7 cellular contexts compared by ENCODE assay signal in the genomic region with DNA sequence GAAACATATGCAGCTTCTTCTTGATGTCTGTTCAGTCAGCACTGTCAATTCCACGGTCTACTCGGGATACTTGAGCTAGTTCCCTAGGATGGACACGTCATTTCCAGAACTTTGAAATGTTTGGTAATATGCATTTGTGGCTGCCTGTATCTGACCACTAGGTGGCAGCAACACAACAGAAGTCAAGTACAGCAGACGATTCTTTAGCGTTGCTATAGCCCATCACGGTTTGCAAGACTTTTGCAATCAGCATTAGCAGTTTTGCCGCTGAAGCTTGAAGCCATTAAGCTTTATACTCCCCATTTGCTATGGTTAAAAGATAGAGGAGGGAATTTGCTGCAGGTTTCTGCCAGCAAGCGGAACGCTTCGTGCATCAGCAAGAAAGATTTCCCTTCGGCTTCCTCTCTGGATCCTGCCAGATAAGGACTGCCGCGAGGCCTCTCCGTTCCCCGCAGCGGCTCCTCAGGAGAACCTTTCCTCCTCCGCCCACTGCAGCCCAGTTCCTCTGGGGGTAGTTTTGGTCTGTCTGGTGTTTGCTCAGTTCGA.
DNase-seq lines count a peak whose midpoint lies in the region; ATAC-seq, FAIRE-seq and TF ChIP-seq lines count a peak whose summit lies in the region.

No MANE protein-coding gene starts in this region.

- TF ChIP-seq CTCF in GM12872 (IDR thresholded peaks at IDR 0.05; ENCODE audit: insufficient read depth, low read depth, low read length) = peak; percentile 90
- TF ChIP-seq CTCF in coronary artery (IDR thresholded peaks at IDR 0.05) = peak; percentile 90
- peak; percentile 92 for TF ChIP-seq CTCF in HepG2 (CRISPR knock-in tag; IDR thresholded peaks at IDR 0.05)

- no peak; a peak in 1 of 4 replicates for TF ChIP-seq POLR2A in HepG2 (IDR thresholded peaks at IDR 0.05; ENCODE audit: insufficient read depth in 1 of 2, low read depth in 2 of 2, low read length in 2 of 2)

- H3K27ac Mint-ChIP-seq in activated CD4-positive, alpha-beta T cell treated with anti-CD3 and anti-CD28 coated beads for 36 hours = no peak overlapping the region

- no peaks in the 10 kb centered on the region for H3K27me3 ChIP-seq in HepG2 (ENCODE audit: control insufficient read depth in 1 of 2, insufficient read depth in 2 of 2, low read length in 2 of 2)

- H3K79me2 ChIP-seq in HepG2 (ENCODE audit: insufficient read depth, low read length) = no peaks in the 10 kb centered on the region

- no peak overlapping the region for H3K4me3 Mint-ChIP-seq in activated CD4-positive, alpha-beta T cell treated with anti-CD3 and anti-CD28 coated beads for 36 hours

- WGBS in HepG2 (ENCODE audit: low lambda C conversion rate) = 70% methylated on average over 18 of the region's 18 CpGs

- H3K4me1 ChIP-seq in HepG2 (ENCODE audit: insufficient read depth, low read length) = peaks cover 51% of the 10 kb centered on the region

- BruUV-seq in HepG2 (replicated peaks; lab: Mats Ljungman, UMichigan) = no TSS peak

- peaks cover 3% of the 10 kb centered on the region for H3K4me1 Mint-ChIP-seq in activated CD4-positive, alpha-beta T cell treated with anti-CD3 and anti-CD28 coated beads for 36 hours

- H2AFZ ChIP-seq in HepG2 (ENCODE audit: low read length) = no peak overlapping the region

- intact Hi-C loops in activated CD4-positive, alpha-beta T cell treated with anti-CD3 and anti-CD28 coated beads for 36 hours (cut with DNase I, micrococcal nuclease) = loop anchor here (1.0 to 10.0 kb wide), 7 partner anchors 116 to 589 kb away; partner anchors contain the start of genes DNMBP (in 1 of the 2) and ERLIN1 (in 1 of the 2)
- intact Hi-C loops in HepG2 (cut with micrococcal nuclease; ENCODE audit: unreplicated experiment) = no loop called here

- H3K4me2 ChIP-seq in HepG2 (ENCODE audit: low read depth, low read length) = no peak overlapping the region

- no peaks in the 10 kb centered on the region for H3K9me3 Mint-ChIP-seq in activated CD4-positive, alpha-beta T cell treated with anti-CD3 and anti-CD28 coated beads for 36 hours (ENCODE audit: low read depth)

- peak overlapping the region; percentile 59 for H3K4me3 ChIP-seq in coronary artery
- H3K4me3 ChIP-seq in HepG2 (replicated peaks in 1 of 3; ENCODE audit: insufficient read depth in 1 of 3, low read depth in 2 of 3, low read length in 3 of 3) = no peak overlapping the region

- H3K27me3 Mint-ChIP-seq in activated CD4-positive, alpha-beta T cell treated with anti-CD3 and anti-CD28 coated beads for 36 hours = no peaks in the 10 kb centered on the region

- no peak overlapping the region for H3K9ac ChIP-seq in HepG2 (ENCODE audit: insufficient read depth, low read depth, low read length)

- CTCF ChIA-PET in activated CD4-positive, alpha-beta T cell treated with anti-CD3 and anti-CD28 coated beads for 36 hours (lab: Charles Lee) = interaction anchor here (0.6 to 4.4 kb wide), 47 partner anchors 9 to 636 kb away, joined by 3 to 131 read pairs (median 4); partner anchors contain the start of genes COX15, CUTC and DNMBP
- CTCF ChIA-PET in HepG2 (lab: Yijun Ruan, JAX; ENCODE audit: low intra/inter-chr PET ratio, low total read pairs) = interaction anchor here (1.0 to 1.9 kb wide), 5 partner anchors 14 to 255 kb away, joined by 3 to 7 read pairs (median 3); no protein-coding TSS in a partner anchor

- H3K9me3 ChIP-seq in HepG2 (ENCODE audit: low read length) = no peaks in the 10 kb centered on the region

- H4K20me1 ChIP-seq in HepG2 (ENCODE audit: insufficient read depth, low read length) = peaks cover 5% of the 10 kb centered on the region; the same call in 1 of the 2 replicates

- POLR2A ChIA-PET in activated CD4-positive, alpha-beta T cell treated with anti-CD3 and anti-CD28 coated beads for 36 hours (lab: Charles Lee) = interaction anchor here (0.5 to 0.9 kb wide), 3 partner anchors 31 to 205 kb away, joined by 3 read pairs; no protein-coding TSS in a partner anchor
- POLR2A ChIA-PET in HepG2 (lab: Yijun Ruan, JAX) = interaction anchor here (0.6 to 1.5 kb wide), 4 partner anchors 14 to 256 kb away, joined by 3 to 4 read pairs (median 3); partner anchors contain the start of gene CUTC

- H3K27ac ChIP-seq in coronary artery (peak overlapping the region in 1 of 2 donors; percentile 3), HepG2 (ENCODE audit: extremely low read length, insufficient read depth, low read length) (peak overlapping the region; percentile 12)

- peak; percentile 82 for FAIRE-seq in HepG2 (lab: Jason Lieb, UNC)

- TF ChIP-seq RAD21 in HepG2 (CRISPR knock-in tag; IDR thresholded peaks at IDR 0.05) = peak; percentile 76

- H3K36me3 Mint-ChIP-seq in activated CD4-positive, alpha-beta T cell treated with anti-CD3 and anti-CD28 coated beads for 36 hours (ENCODE audit: low read depth) = no peaks in the 10 kb centered on the region

- ATAC-seq in HG03135 (IDR thresholded peaks at IDR 0.05; ENCODE audit: unreplicated experiment) (peak; percentile 72), HepG2 (peak; percentile 57)
- ATAC-seq in activated CD4-positive, alpha-beta T cell treated with anti-CD3 and anti-CD28 coated beads for 36 hours = peak; percentile 95

- DNase-seq in NCI-H460 (ENCODE audit: extremely low read depth, low read depth) (peak; percentile 89), coronary artery (ENCODE audit: low spot score) (peak; percentile 81), HepG2 (ENCODE audit: low spot score) (peak; percentile 80)
- DNase-seq in activated CD4-positive, alpha-beta T cell treated with anti-CD3 and anti-CD28 coated beads for 36 hours = peak; percentile 81
- peak; percentile 78 for DNase-seq in stimulated activated CD4-positive, alpha-beta T cell treated with anti-CD3 and anti-CD28 coated beads, Interleukin-4, amount 100 ng/mL, for 24 hours

- H3K36me3 ChIP-seq in HepG2 (replicated peaks in 1 of 2; ENCODE audit: control insufficient read depth in 1 of 2, insufficient read depth in 2 of 2, low read length in 2 of 2) = peaks cover 40 to 88% of the 10 kb centered on the region in 2 experiments

- in situ Hi-C loops in HepG2 (cut with HindIII; ENCODE audit: extremely low pct_ligation_motif_present, low pct_unique_long_range_greater_than_20kb) = no loop called here

- TF ChIP-seq EP300 in HepG2 (IDR thresholded peaks at IDR 0.05; ENCODE audit: low read depth in 2 of 2, low read length in 2 of 2) = no peak
- TF ChIP-seq EP300 in HepG2 (CRISPR knock-in tag; IDR thresholded peaks at IDR 0.05; ENCODE audit: borderline replicate concordance) = no peak

TF ChIP-seq in HepG2, 621 proteins besides CTCF, POLR2A, EP300 and RAD21 (continues in another document):
- TF ChIP-seq THYN1 (CRISPR knock-in tag; IDR thresholded peaks at IDR 0.05; ENCODE audit: borderline replicate concordance, low read depth) (no peak), HNRNPH1 (optimal IDR thresholded peaks at IDR 0.05; ENCODE audit: low read depth, low read length) (no peak), SIX4 (CRISPR knock-in tag; IDR thresholded peaks at IDR 0.05) (no peak), NCOA1 (CRISPR knock-in tag; IDR thresholded peaks at IDR 0.05) (no peak), SP2 (CRISPR knock-in tag; IDR thresholded peaks at IDR 0.05) (no peak), THAP11 (CRISPR knock-in tag; IDR thresholded peaks at IDR 0.05) (peak; percentile 43; the same call in 1 of the 2 replicates), ZBTB7B (CRISPR knock-in tag; IDR thresholded peaks at IDR 0.05) (no peak), ZNF552 (CRISPR knock-in tag; IDR thresholded peaks at IDR 0.05; ENCODE audit: borderline replicate concordance) (no peak), SOX13 (IDR thresholded peaks at IDR 0.05) (no peak), SOX13 (CRISPR knock-in tag; conservative IDR thresholded peaks at IDR 0.05 in 1 of 2, IDR thresholded peaks at IDR 0.05 in 1 of 2) (no peak), ZNF33B (CRISPR knock-in tag; IDR thresholded peaks at IDR 0.05) (no peak), ZNF333 (CRISPR knock-in tag; IDR thresholded peaks at IDR 0.05; ENCODE audit: borderline replicate concordance) (no peak), ZNF563 (CRISPR knock-in tag; IDR thresholded peaks at IDR 0.05) (no peak), ZXDC (CRISPR knock-in tag; IDR thresholded peaks at IDR 0.05) (no peak), TEAD3 (CRISPR knock-in tag; optimal IDR thresholded peaks at IDR 0.05; ENCODE audit: borderline replicate concordance) (peak; percentile 22), ZNF441 (CRISPR knock-in tag; IDR thresholded peaks at IDR 0.05; ENCODE audit: borderline replicate concordance) (no peak), ZBTB42 (CRISPR knock-in tag; IDR thresholded peaks at IDR 0.05) (no peak), CHD2 (IDR thresholded peaks at IDR 0.05; ENCODE audit: low read depth, low read length) (no peak), ZNF703 (CRISPR knock-in tag; IDR thresholded peaks at IDR 0.05; ENCODE audit: borderline replicate concordance) (no peak), ZFP41 (CRISPR knock-in tag; IDR thresholded peaks at IDR 0.05; ENCODE audit: borderline replicate concordance) (no peak)
